In genomic region chr15:51350723-51351122, GRCh38 we compare ENCODE assay signal across 30 cellular contexts. TPM values are rescaled to one million over a fixed set of nuclear protein-coding genes. Genes with fewer than 3 reads are reported as not detected.
"Had no signal": no experiment of that assay in that cellular context is flagged by ENCODE, and none has a peak within 500 bp of the region (broad histone marks: within the 10 kb centered on the region; RNA-seq: fewer than 3 reads in every experiment).

No MANE protein-coding gene starts in this region.

- H2AFZ ChIP-seq: hepatocyte had no signal

- ATAC-seq: foreskin keratinocyte; gastroesophageal sphincter; heart left ventricle; left lung; naive thymus-derived CD8-positive, alpha-beta T cell; stimulated activated effector memory CD8-positive, alpha-beta T cell treated with anti-CD3 and anti-CD28 coated beads, Interleukin-12 subunit alpha, Interleukin-12 subunit beta, amount 100 ng/mL, for 72 hours had no signal

- H3K9me3 ChIP-seq: colonic mucosa, esophagus muscularis mucosa, gastroesophageal sphincter, heart left ventricle, left lung, prostate gland, right atrium auricular region, stomach, transverse colon, vagina had no signal

- DNase-seq: colonic mucosa; effector memory CD4-positive, alpha-beta T cell; foreskin keratinocyte; heart left ventricle; kidney; left cardiac atrium; left lung; mammary epithelial cell; mesendoderm; midbrain; naive thymus-derived CD8-positive, alpha-beta T cell; nephron progenitor cell; nucleus accumbens; stimulated activated CD4-positive, alpha-beta T cell treated with anti-CD3 and anti-CD28 coated beads, Interleukin-12 subunit alpha, Interleukin-12 subunit beta, amount 100 ng/mL, for 4 hours; stimulated activated CD4-positive, alpha-beta T cell treated with anti-CD3 and anti-CD28 coated beads, Interleukin-1b, Interleukin-23, amount 100 ng/mL, for 48 hours; stimulated activated CD4-positive, alpha-beta T cell treated with anti-CD3 and anti-CD28 coated beads, Interleukin-4, amount 100 ng/mL, for 1 hour; stimulated activated naive CD4-positive, alpha-beta T cell treated with Interleukin-2 at 50 U/mL for 16 hours; stomach; transverse colon had no signal

- H3K36me3 ChIP-seq: colonic mucosa, esophagus muscularis mucosa, gastroesophageal sphincter, heart left ventricle, left lung, prostate gland, right atrium auricular region, stomach, transverse colon, vagina had no signal

- H3K4me1 ChIP-seq: colonic mucosa, foreskin keratinocyte, prostate gland had no signal

- H3K4me3 ChIP-seq: colonic mucosa, esophagus muscularis mucosa, gastroesophageal sphincter, heart left ventricle, hepatocyte, left lung, prostate gland, right atrium auricular region, smooth muscle cell, stomach, transverse colon, vagina had no signal

- H3K4me2 ChIP-seq: hepatocyte, smooth muscle cell had no signal

- H3K79me2 ChIP-seq: hepatocyte had no signal

- H3K27me3 ChIP-seq: colonic mucosa, esophagus muscularis mucosa, gastroesophageal sphincter, heart left ventricle, left lung, right atrium auricular region, stomach, transverse colon, vagina had no signal

- H3K27ac ChIP-seq: colonic mucosa, foreskin keratinocyte, hepatocyte, left lung, prostate gland, right atrium auricular region, transverse colon had no signal

RNA-seq across cellular contexts. Expression of gene GLDN, which starts 9.3 kb away (rescaled TPM):
- total RNA-seq: endothelial cell of umbilical vein; epithelial cell of proximal tubule; foreskin keratinocyte; naive thymus-derived CD8-positive, alpha-beta T cell; osteocyte had no signal

RNA-seq across cellular contexts. Expression of gene CYP19A1, which starts 12.3 kb away (rescaled TPM):
- total RNA-seq: colonic mucosa; endothelial cell of umbilical vein; epithelial cell of proximal tubule; foreskin keratinocyte; naive thymus-derived CD8-positive, alpha-beta T cell; osteocyte; smooth muscle cell; transverse colon had no signal
